In genomic region chr7:140316165-140316661, GRCh38 we compare ENCODE assay signal across 8 cellular contexts.
A peak's percentile ranks its signal among the peaks of the same experiment; 100 is the strongest.
DNase-seq lines count a peak whose midpoint lies in the region; ATAC-seq, FAIRE-seq and TF ChIP-seq lines count a peak whose summit lies in the region.

No MANE protein-coding gene starts in this region.

- peaks cover 4% of the 10 kb centered on the region for H3K27me3 Mint-ChIP-seq in neural progenitor cell (ENCODE audit: insufficient read depth, low read depth)

- H3K9ac ChIP-seq in K562 (ENCODE audit: insufficient read depth in 1 of 2, low read depth in 2 of 2, low read length in 2 of 2) (peak overlapping the region in 1 of 2 experiments; percentile 38; a peak in 2 of 4 replicates), subcutaneous abdominal adipose tissue (ENCODE audit: low read length in 5 of 5) (peak overlapping the region in 3 of 5 donors; percentile 28 to 42 (median 41)), neural progenitor cell (no peak overlapping the region)

- ATAC-seq in K562, result peak; percentile 35
- no peak for ATAC-seq in GM19463 (IDR thresholded peaks at IDR 0.05; ENCODE audit: unreplicated experiment)
- no peak for ATAC-seq in GM21390 (IDR thresholded peaks at IDR 0.05; ENCODE audit: unreplicated experiment)

- H3K27ac ChIP-seq in K562 (ENCODE audit: extremely low read depth, low read depth, low read length), result no peak overlapping the region
- peak overlapping the region; percentile 18 for H3K27ac ChIP-seq in subcutaneous abdominal adipose tissue (ENCODE audit: low read depth, low read length)
- H3K27ac ChIP-seq in neural progenitor cell, result no peak overlapping the region

- no peaks in the 10 kb centered on the region for H4K20me1 ChIP-seq in K562 (replicated peaks; ENCODE audit: control insufficient read depth, insufficient read depth, low read length)
- no peaks in the 10 kb centered on the region for H4K20me1 ChIP-seq in neural progenitor cell (ENCODE audit: low read depth)

- H3K79me2 ChIP-seq in K562 (ENCODE audit: control insufficient read depth, insufficient read depth, low read length), result no peaks in the 10 kb centered on the region
- no peaks in the 10 kb centered on the region for H3K79me2 ChIP-seq in neural progenitor cell (ENCODE audit: low read depth)

- BruUV-seq in K562 (replicated peaks; lab: Mats Ljungman, UMichigan), result no TSS peak

- H3K4me1 ChIP-seq in K562 (replicated peaks in 1 of 2; ENCODE audit: control insufficient read depth in 2 of 2, insufficient read depth in 2 of 2, low read length in 2 of 2), result peaks cover 25 to 29% of the 10 kb centered on the region in 2 experiments
- H3K4me1 ChIP-seq in subcutaneous abdominal adipose tissue (ENCODE audit: control insufficient read depth in 5 of 5, insufficient read depth in 5 of 5, low read length in 5 of 5), result peaks cover 2 to 21% (median 18%) of the 10 kb centered on the region in 5 donors
- no peaks in the 10 kb centered on the region for H3K4me1 ChIP-seq in neural progenitor cell

- H3K4me2 ChIP-seq in K562 (ENCODE audit: insufficient read depth, low read length) (no peak overlapping the region), neural progenitor cell (no peak overlapping the region)

- no peaks in the 10 kb centered on the region for H3F3A ChIP-seq in neural progenitor cell (ENCODE audit: low read depth)

- TF ChIP-seq POLR2A in K562 (conservative IDR thresholded peaks at IDR 0.05), result no peak

- H3K9me3 Mint-ChIP-seq in neural progenitor cell, result peaks cover 16% of the 10 kb centered on the region

- TF ChIP-seq CTCF in BJ (IDR thresholded peaks at IDR 0.05; ENCODE audit: insufficient read depth, low read depth, low read length), result no peak
- no peak for TF ChIP-seq CTCF in LNCaP clone FGC (IDR thresholded peaks at IDR 0.05; ENCODE audit: control insufficient read depth, extremely low read depth, insufficient read depth)
- TF ChIP-seq CTCF in K562 (IDR thresholded peaks at IDR 0.05 in 2 of 3, conservative IDR thresholded peaks at IDR 0.05 in 1 of 3; ENCODE audit: insufficient read depth in 2 of 3, low read depth in 1 of 3, low read length in 3 of 3), result no peak
- TF ChIP-seq CTCF in kidney epithelial cell (IDR thresholded peaks at IDR 0.05; ENCODE audit: insufficient read depth, low read length, poor library complexity, severe bottlenecking), result no peak
- TF ChIP-seq CTCF in neural progenitor cell (IDR thresholded peaks at IDR 0.05), result no peak

- H3K4me3 Mint-ChIP-seq in neural progenitor cell, result no peak overlapping the region

- H2AFZ ChIP-seq in K562 (ENCODE audit: low read depth, low read length) (peak overlapping the region; percentile 18), neural progenitor cell (replicated peaks) (no peak overlapping the region)

- no peaks in the 10 kb centered on the region for H3K9me1 ChIP-seq in K562 (ENCODE audit: control insufficient read depth, insufficient read depth, low read length)

- no peaks in the 10 kb centered on the region for H3K36me3 ChIP-seq in BJ (ENCODE audit: control insufficient read depth, insufficient read depth, low read length)
- H3K36me3 ChIP-seq in K562 (ENCODE audit: control insufficient read depth, insufficient read depth, low read length), result no peaks in the 10 kb centered on the region
- H3K36me3 ChIP-seq in kidney epithelial cell (ENCODE audit: control insufficient read depth, insufficient read depth, low read length), result no peaks in the 10 kb centered on the region
- H3K36me3 ChIP-seq in subcutaneous abdominal adipose tissue (ENCODE audit: control insufficient read depth in 5 of 5, insufficient read depth in 5 of 5, low read length in 5 of 5), result no peaks in the 10 kb centered on the region
- H3K36me3 ChIP-seq in neural progenitor cell, result no peaks in the 10 kb centered on the region

- CTCF ChIA-PET in BJ (lab: Yijun Ruan, JAX) (interaction anchor here (0.7 to 2.3 kb wide), 5 partner anchors 9 to 670 kb away, joined by 3 to 12 read pairs (median 4); no protein-coding TSS in a partner anchor), K562 (lab: Yijun Ruan, JAX; ENCODE audit: low intra/inter-chr PET ratio) (no interaction called here)

- peaks cover 3% of the 10 kb centered on the region for H3K4me1 Mint-ChIP-seq in neural progenitor cell

- H3K27me3 ChIP-seq in BJ (ENCODE audit: control insufficient read depth, insufficient read depth, low read length) (no peaks in the 10 kb centered on the region), K562 (ENCODE audit: control insufficient read depth in 2 of 2, insufficient read depth in 2 of 2, low read length in 2 of 2) (no peaks in the 10 kb centered on the region), kidney epithelial cell (ENCODE audit: control insufficient read depth, insufficient read depth, low read length) (no peaks in the 10 kb centered on the region), subcutaneous abdominal adipose tissue (ENCODE audit: control insufficient read depth in 5 of 5, insufficient read depth in 4 of 5, low read length in 5 of 5) (no peaks in the 10 kb centered on the region), neural progenitor cell (no peaks in the 10 kb centered on the region)

- intact Hi-C loops in K562 (cut with micrococcal nuclease), result no loop called here

- POLR2A ChIA-PET in BJ (lab: Charles Lee), result no interaction called here
- POLR2A ChIA-PET in K562 (lab: Yijun Ruan, JAX), result interaction anchor here (0.6 to 1.3 kb wide), 2 partner anchors 9 to 139 kb away, joined by 3 to 4 read pairs; no protein-coding TSS in a partner anchor

- 30% methylated on average over 7 of the region's 7 CpGs for WGBS in K562 (ENCODE audit: insufficient coverage, low coverage, missing lambda C conversion rate)

- H3K9me3 ChIP-seq in K562 (replicated peaks; ENCODE audit: control insufficient read depth, insufficient read depth, low read depth, low read length) (peaks cover 11% of the 10 kb centered on the region), subcutaneous abdominal adipose tissue (ENCODE audit: control insufficient read depth in 5 of 5, low read length in 5 of 5) (peaks cover 0 to 7% (median 3%) of the 10 kb centered on the region in 5 donors), neural progenitor cell (ENCODE audit: low read depth) (peaks cover 8% of the 10 kb centered on the region)

- H3K27ac Mint-ChIP-seq in neural progenitor cell, result no peak overlapping the region

- no peak for FAIRE-seq in K562 (lab: Jason Lieb, UNC)

- in situ Hi-C loops in K562 (cut with MboI), result loop anchor here (5.0 kb wide), 1 partner anchor 304 kb away; no protein-coding TSS in a partner anchor

- H3K36me3 Mint-ChIP-seq in neural progenitor cell, result peaks cover 6% of the 10 kb centered on the region

- H3K4me3 ChIP-seq in BJ (ENCODE audit: low read depth, low read length) (no peak overlapping the region), LNCaP clone FGC (ENCODE audit: low read depth, low read length) (peak overlapping the region; percentile 7; the same call in 1 of the 2 replicates), K562 (no peak overlapping the region), kidney epithelial cell (ENCODE audit: low read depth, low read length) (no peak overlapping the region), subcutaneous abdominal adipose tissue (ENCODE audit: low read depth in 1 of 5, low read length in 5 of 5) (peak overlapping the region; percentile 4 to 50 (median 31)), neural progenitor cell (no peak overlapping the region)

- TF ChIP-seq RAD21 in K562 (CRISPR knock-in tag; conservative IDR thresholded peaks at IDR 0.05 in 1 of 2, IDR thresholded peaks at IDR 0.05 in 1 of 2), result no peak

- TF ChIP-seq EP300 in K562 (IDR thresholded peaks at IDR 0.05; ENCODE audit: low read length), result no peak

- DNase-seq in BJ (ENCODE audit: low read depth) (peak; percentile 18), LNCaP clone FGC (ENCODE audit: low read depth) (peak; percentile 58), K562 (ENCODE audit: extremely low read depth in 1 of 4, low spot score in 3 of 4) (peak in 1 of 4 experiments; percentile 43), kidney epithelial cell (ENCODE audit: low read depth) (peak; percentile 72), neural progenitor cell (ENCODE audit: low spot score) (no peak)

TF ChIP-seq in K562, 482 proteins besides CTCF, POLR2A, EP300 and RAD21 (continues in another document):
- no peak for TF ChIP-seq RB1 (IDR thresholded peaks at IDR 0.05; ENCODE audit: low read depth)
- TF ChIP-seq FOSL1 (tag; conservative IDR thresholded peaks at IDR 0.05), result peak; percentile 68
- TF ChIP-seq ELF1 (tag; IDR thresholded peaks at IDR 0.05), result peak; percentile 68
- TF ChIP-seq CTBP1 (IDR thresholded peaks at IDR 0.05; ENCODE audit: borderline replicate concordance), result peak; percentile 22; the same call in 1 of the 2 replicates
- TF ChIP-seq PBX2 (CRISPR knock-in tag; IDR thresholded peaks at IDR 0.05; ENCODE audit: low read depth), result no peak
- TF ChIP-seq PBX2 (tag; conservative IDR thresholded peaks at IDR 0.05; ENCODE audit: low read depth), result peak; percentile 43; the same call in 1 of the 2 replicates
- TF ChIP-seq SMAD4 (CRISPR knock-in tag; conservative IDR thresholded peaks at IDR 0.05), result 0 out of 2 replicates have a peak, but pooled peaks have one; percentile 29
- TF ChIP-seq GABPA (tag; conservative IDR thresholded peaks at IDR 0.05; ENCODE audit: low read depth), result peak; percentile 23; the same call in 1 of the 2 replicates
- peak in 1 of 3 experiments; percentile 11 for TF ChIP-seq YY1 (IDR thresholded peaks at IDR 0.05; ENCODE audit: borderline replicate concordance in 1 of 3, control insufficient read depth in 1 of 3, extremely low read depth in 1 of 3, insufficient read depth in 3 of 3, insufficient read length in 1 of 3, insufficient replicate concordance in 2 of 3, low read depth in 1 of 3, low read length in 2 of 3)
- peak; percentile 21 for TF ChIP-seq RBBP5 (IDR thresholded peaks at IDR 0.05; ENCODE audit: borderline replicate concordance, insufficient read depth, low read length, poor library complexity, severe bottlenecking)
- no peak for TF ChIP-seq SIN3B (IDR thresholded peaks at IDR 0.05; ENCODE audit: low read depth)

Comparison
In these comparisons a context has a peak if more than half of its experiments do, and no peak if none do; other contexts are left out.
1. H3K4me3 ChIP-seq: peak in LNCaP clone FGC (single experiment) and subcutaneous abdominal adipose tissue (5 of 5); none in BJ (single experiment), K562 (single experiment), kidney epithelial cell (single experiment) and neural progenitor cell (single experiment).